8 cellular contexts compared by ENCODE assay signal in genomic region chr1:11550664-11551283, GRCh38.
DNase-seq lines count a peak whose midpoint lies in the region; TF ChIP-seq lines count a peak whose summit lies in the region.

No MANE protein-coding gene starts in this region.

- H3K36me3 Mint-ChIP-seq in Caco-2 (ENCODE audit: insufficient read depth, unreplicated experiment): no peaks in the 10 kb centered on the region

- no TSS peak for BruUV-seq in Caco-2 (replicated peaks; lab: Mats Ljungman, UMichigan)

- H3K27ac ChIP-seq in adrenal gland: no peak overlapping the region

- no peak for TF ChIP-seq POLR2A in adrenal gland (IDR thresholded peaks at IDR 0.05)

- no peaks in the 10 kb centered on the region for H3K9me3 Mint-ChIP-seq in Caco-2 (ENCODE audit: unreplicated experiment)

- CTCF ChIA-PET in Caco-2 (lab: Charles Lee): no interaction called here

- no peaks in the 10 kb centered on the region for H3K4me1 ChIP-seq in Caco-2
- no peaks in the 10 kb centered on the region for H3K4me1 ChIP-seq in adrenal gland (replicated peaks in 1 of 2)

- H3K27me3 ChIP-seq in Caco-2 (replicated peaks; ENCODE audit: control insufficient read depth, insufficient read depth, low read length) (no peaks in the 10 kb centered on the region; the same call in 1 of the 2 replicates), adrenal gland (no peaks in the 10 kb centered on the region)

- 8 to 13% (median 12%) methylated on average over 10 to 12 of the region's 12 CpGs for WGBS in adrenal gland, 4 donors

- H3K9me3 ChIP-seq in Caco-2 (no peaks in the 10 kb centered on the region), adrenal gland (replicated peaks in 1 of 3) (no peaks in the 10 kb centered on the region)

- H3K27me3 Mint-ChIP-seq in Caco-2 (ENCODE audit: insufficient read depth, unreplicated experiment): peaks cover 16% of the 10 kb centered on the region

- no peak overlapping the region for H3K4me3 Mint-ChIP-seq in Caco-2 (ENCODE audit: unreplicated experiment)

- TF ChIP-seq CTCF in Caco-2 (IDR thresholded peaks at IDR 0.05; ENCODE audit: insufficient read depth in 1 of 2, low read depth in 1 of 2, low read length in 1 of 2, severe bottlenecking in 1 of 2, unreplicated experiment in 1 of 2) (no peak), adrenal gland (IDR thresholded peaks at IDR 0.05) (no peak)

- no peaks in the 10 kb centered on the region for H3K36me3 ChIP-seq in Caco-2 (ENCODE audit: control insufficient read depth, insufficient read depth, low read length)
- no peaks in the 10 kb centered on the region for H3K36me3 ChIP-seq in adrenal gland (replicated peaks in 1 of 2)

- POLR2A ChIA-PET in Caco-2 (lab: Charles Lee): no interaction called here

- no peak overlapping the region for H3K27ac Mint-ChIP-seq in Caco-2 (ENCODE audit: unreplicated experiment)

- intact Hi-C loops in Caco-2 (cut with micrococcal nuclease; ENCODE audit: unreplicated experiment) (no loop called here), adrenal gland (cut with DNase I) (no loop called here)

- no peak overlapping the region for H3K4me3 ChIP-seq in Caco-2 (ENCODE audit: low read depth, low read length)
- no peak overlapping the region for H3K4me3 ChIP-seq in adrenal gland

- H3K4me1 Mint-ChIP-seq in Caco-2 (ENCODE audit: low read depth, unreplicated experiment): no peaks in the 10 kb centered on the region

- DNase-seq in Caco-2 (peak; percentile 77 to 84), LoVo (ENCODE audit: low spot score) (peak; percentile 61), adrenal gland (peak; percentile 68 to 82 (median 77)), iPS-NIHi11 (ENCODE audit: low spot score) (peak; percentile 94), NCI-H1092 treated with DMSO at 0.1 percent for 48 hours (lab: John Stamatoyannopoulos, UW) (no peak), NCI-H2029 (lab: John Stamatoyannopoulos, UW) (no peak), NCI-H1694 treated with DMSO at 0.1 percent for 48 hours (lab: John Stamatoyannopoulos, UW) (no peak)
- DNase-seq in stimulated activated CD8-positive, alpha-beta memory T cell treated with anti-CD3 and anti-CD28 coated beads, Interleukin-4, amount 100 ng/mL, for 48 hours: peak; percentile 63

Comparison
In these comparisons a context has a peak if more than half of its experiments do, and no peak if none do; other contexts are left out.
1. DNase-seq: peak in Caco-2 (2 of 2), LoVo (single experiment), adrenal gland (7 of 7), iPS-NIHi11 (single experiment) and stimulated activated CD8-positive, alpha-beta memory T cell treated with anti-CD3 and anti-CD28 coated beads, Interleukin-4, amount 100 ng/mL, for 48 hours (single experiment); none in NCI-H1092 treated with DMSO at 0.1 percent for 48 hours (single experiment), NCI-H2029 (single experiment) and NCI-H1694 treated with DMSO at 0.1 percent for 48 hours (single experiment).